28 cellular contexts compared by ENCODE assay signal in genomic region chr13:19592657-19593175, GRCh38. TPM values are rescaled to one million over a fixed set of nuclear protein-coding genes. Genes with fewer than 3 reads are reported as not detected.
"Had no signal": no experiment of that assay in that cellular context is flagged by ENCODE, and none has a peak within 500 bp of the region (broad histone marks: within the 10 kb centered on the region; RNA-seq: fewer than 3 reads in every experiment).

No MANE protein-coding gene starts in this region.

- ATAC-seq: activated CD8-positive, alpha-beta T cell treated with anti-CD3 and anti-CD28 coated beads, Interleukin-2, amount 10 ng/mL, durations not matched to agents 7 days and 5 days; activated naive CD4-positive, alpha-beta T cell treated with anti-CD3 and anti-CD28 coated beads, Interleukin-2, amount 50 U/mL, for 72 hours; left lung had no signal

- H3K36me3 ChIP-seq: brain microvascular endothelial cell, left lung, sigmoid colon, vagina had no signal

- H2AFZ ChIP-seq: hepatocyte had no signal

- H3K4me3 ChIP-seq: hepatocyte, left lung, lung, sigmoid colon, testis, vagina had no signal

- H3K4me1 ChIP-seq: left lung, testis, vagina had no signal

- H3K27ac ChIP-seq: brain microvascular endothelial cell, hepatocyte, left lung, sigmoid colon, testis, vagina had no signal

- H3K4me2 ChIP-seq: hepatocyte had no signal

- DNase-seq: activated CD4-positive, alpha-beta T cell treated with anti-CD3 and anti-CD28 coated beads for 1 hour; activated CD4-positive, alpha-beta T cell treated with anti-CD3 and anti-CD28 coated beads, Interleukin-2, amount 50 U/mL, for 1 hour; activated CD8-positive, alpha-beta T cell treated with anti-CD3 and anti-CD28 coated beads, Interleukin-2, amount 10 ng/mL, durations not matched to agents 7 days and 5 days; activated T-cell treated with anti-CD3 and anti-CD28 coated beads, Interleukin-2, amount 50 U/mL, for 1 hour; aorta; brain microvascular endothelial cell; central memory CD4-positive, alpha-beta T cell; effector memory CD4-positive, alpha-beta T cell; foreskin melanocyte; glutamatergic neuron; immature natural killer cell; left lung; naive B cell; sigmoid colon; stimulated activated CD4-positive, alpha-beta T cell treated with anti-CD3 and anti-CD28 coated beads, Interleukin-4, amount 100 ng/mL, for 1 hour; stimulated activated naive CD4-positive, alpha-beta T cell; T1000; testis; trophoblast cell had no signal

- H3K27me3 ChIP-seq: brain microvascular endothelial cell, hepatocyte, testis, vagina had no signal

- H3K79me2 ChIP-seq: hepatocyte had no signal

- FAIRE-seq: colon had no signal

- H3K9me3 ChIP-seq: left lung, sigmoid colon, testis, vagina had no signal

RNA-seq across cellular contexts. Expression of gene TPTE2, which starts 31.4 kb away (rescaled TPM):
- total RNA-seq: activated CD8-positive, alpha-beta T cell treated with anti-CD3 and anti-CD28 coated beads, Interleukin-2, amount 10 ng/mL, durations not matched to agents 7 days and 5 days; dermis microvascular lymphatic vessel endothelial cell; hepatocyte; mucosa of gallbladder; vagina had no signal
- polyA plus RNA-seq: adipose tissue, esophagus, hepatocyte, immature natural killer cell had no signal
